8 cellular contexts compared by ENCODE assay signal in the genomic region with DNA sequence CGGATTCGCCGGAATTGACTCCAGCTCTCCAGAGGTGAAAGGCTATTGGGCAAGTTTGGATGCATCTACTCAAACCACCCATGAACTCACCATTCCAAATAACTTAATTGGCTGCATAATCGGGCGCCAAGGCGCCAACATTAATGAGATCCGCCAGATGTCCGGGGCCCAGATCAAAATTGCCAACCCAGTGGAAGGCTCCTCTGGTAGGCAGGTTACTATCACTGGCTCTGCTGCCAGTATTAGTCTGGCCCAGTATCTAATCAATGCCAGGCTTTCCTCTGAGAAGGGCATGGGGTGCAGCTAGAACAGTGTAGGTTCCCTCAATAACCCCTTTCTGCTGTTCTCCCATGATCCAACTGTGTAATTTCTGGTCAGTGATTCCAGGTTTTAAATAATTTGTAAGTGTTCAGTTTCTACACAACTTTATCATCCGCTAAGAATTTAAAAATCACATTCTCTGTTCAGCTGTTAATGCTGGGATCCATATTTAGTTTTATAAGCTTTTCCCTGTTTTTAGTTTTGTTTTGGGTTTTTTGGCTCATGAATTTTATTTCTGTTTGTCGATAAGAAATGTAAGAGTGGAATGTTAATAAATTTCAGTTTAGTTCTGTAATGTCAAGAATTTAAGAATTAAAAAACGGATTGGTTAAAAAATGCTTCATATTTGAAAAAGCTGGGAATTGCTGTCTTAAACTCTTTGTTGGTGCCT. TPM values are rescaled to one million over a fixed set of nuclear protein-coding genes. Genes with fewer than 3 reads are reported as not detected.
DNase-seq lines count a peak whose midpoint lies in the region; ATAC-seq and TF ChIP-seq lines count a peak whose summit lies in the region.

No MANE protein-coding gene starts in this region.

- TF ChIP-seq CTCF in AG04450 (IDR thresholded peaks at IDR 0.05; ENCODE audit: low read depth, low read length): no peak
- TF ChIP-seq CTCF in HFFc6 (IDR thresholded peaks at IDR 0.05): no peak

- peaks cover 6% of the 10 kb centered on the region for H3K27me3 Mint-ChIP-seq in HFFc6 (ENCODE audit: insufficient read depth)
- H3K27me3 Mint-ChIP-seq in activated T-cell treated with anti-CD3 and anti-CD28 coated beads, Interleukin-2, amount 50 U/mL, for 24 hours: no peaks in the 10 kb centered on the region

- H3K27me3 ChIP-seq in AG04450 (ENCODE audit: control insufficient read depth, insufficient read depth, low read length): no peaks in the 10 kb centered on the region

- POLR2A ChIA-PET in AG04450 (lab: Yijun Ruan, JAX): interaction anchor here (0.7 to 3.7 kb wide), 8 partner anchors 18 to 315 kb away, joined by 3 to 29 read pairs (median 12); a partner anchor contains a TSS

- H3K4me3 Mint-ChIP-seq in HFFc6: peak overlapping the region; percentile 98
- H3K4me3 Mint-ChIP-seq in activated T-cell treated with anti-CD3 and anti-CD28 coated beads, Interleukin-2, amount 50 U/mL, for 24 hours: peak overlapping the region; percentile 99

- no peak for ATAC-seq in HG03432 (IDR thresholded peaks at IDR 0.05; ENCODE audit: unreplicated experiment)

- H3K27ac ChIP-seq in AG04450 (ENCODE audit: low read depth, low read length): peak overlapping the region; percentile 95
- H3K27ac ChIP-seq in temporal lobe (ENCODE audit: low read depth, low read length): peak overlapping the region; percentile 100

- peaks cover 40% of the 10 kb centered on the region for H3K4me1 Mint-ChIP-seq in HFFc6 (ENCODE audit: low read depth)
- peaks cover 52% of the 10 kb centered on the region for H3K4me1 Mint-ChIP-seq in activated T-cell treated with anti-CD3 and anti-CD28 coated beads, Interleukin-2, amount 50 U/mL, for 24 hours (ENCODE audit: low read depth)

- CTCF ChIA-PET in AG04450 (lab: Charles Lee): interaction anchor here (2.1 kb wide), 1 partner anchor 177 kb away, joined by 10 read pairs; no protein-coding TSS in a partner anchor

- peak overlapping the region; percentile 97 for H3K4me3 ChIP-seq in AG04450 (ENCODE audit: low read depth, low read length)
- H3K4me3 ChIP-seq in iPS-18c (ENCODE audit: insufficient read depth, low read depth, low read length): peak overlapping the region; percentile 93

- no peak for DNase-seq in AG04450 (ENCODE audit: low read depth, low spot score)
- DNase-seq in HFFc6: no peak
- DNase-seq in activated T-cell treated with anti-CD3 and anti-CD28 coated beads, Interleukin-2, amount 50 U/mL, for 24 hours: no peak
- no peak for DNase-seq in stimulated activated CD8-positive, alpha-beta memory T cell treated with anti-CD3 and anti-CD28 coated beads, Interleukin-4, amount 100 ng/mL, for 48 hours
- DNase-seq in NK-92 treated with Interleukin-12 subunit alpha and Interleukin-12 subunit beta, amount 100 ng/mL, for 24 hours (lab: John Stamatoyannopoulos, UW): no peak

- H3K9me3 Mint-ChIP-seq in HFFc6: no peaks in the 10 kb centered on the region
- H3K9me3 Mint-ChIP-seq in activated T-cell treated with anti-CD3 and anti-CD28 coated beads, Interleukin-2, amount 50 U/mL, for 24 hours: no peaks in the 10 kb centered on the region

- peak overlapping the region; percentile 100 for H3K27ac Mint-ChIP-seq in HFFc6
- H3K27ac Mint-ChIP-seq in activated T-cell treated with anti-CD3 and anti-CD28 coated beads, Interleukin-2, amount 50 U/mL, for 24 hours: peak overlapping the region; percentile 100

- H3K9me3 ChIP-seq in AG04450 (ENCODE audit: control insufficient read depth, insufficient read depth, low read length) (peaks cover 3% of the 10 kb centered on the region; the same call in 1 of the 2 replicates), iPS-18c (ENCODE audit: control insufficient read depth, insufficient read depth, low read length) (no peaks in the 10 kb centered on the region)

- H3K36me3 Mint-ChIP-seq in HFFc6 (ENCODE audit: low read depth): peaks cover 45% of the 10 kb centered on the region
- H3K36me3 Mint-ChIP-seq in activated T-cell treated with anti-CD3 and anti-CD28 coated beads, Interleukin-2, amount 50 U/mL, for 24 hours (ENCODE audit: low read depth): peaks cover 63% of the 10 kb centered on the region

RNA-seq across cellular contexts. Expression of a gene that starts 1.4 kb away (rescaled TPM):
- polyA plus RNA-seq in AG04450 (2011; rRNA removed): 63.8 and 91.3 TPM in 2 replicates
- polyA minus RNA-seq in AG04450 (2011; rRNA and poly(A)+ RNA removed): 65.2 and 76.3 TPM in 2 replicates
- total RNA-seq in HFFc6 (2021; fragmentation: NEBNext Ultra II Directional; extraction: Animal tissue kit (Norgen Biotek cat#: 25700)): 100 to 1,000 TPM; 293 to 369 (median 361) TPM
- total RNA-seq in temporal lobe: 36.6 TPM
